In the genomic region with DNA sequence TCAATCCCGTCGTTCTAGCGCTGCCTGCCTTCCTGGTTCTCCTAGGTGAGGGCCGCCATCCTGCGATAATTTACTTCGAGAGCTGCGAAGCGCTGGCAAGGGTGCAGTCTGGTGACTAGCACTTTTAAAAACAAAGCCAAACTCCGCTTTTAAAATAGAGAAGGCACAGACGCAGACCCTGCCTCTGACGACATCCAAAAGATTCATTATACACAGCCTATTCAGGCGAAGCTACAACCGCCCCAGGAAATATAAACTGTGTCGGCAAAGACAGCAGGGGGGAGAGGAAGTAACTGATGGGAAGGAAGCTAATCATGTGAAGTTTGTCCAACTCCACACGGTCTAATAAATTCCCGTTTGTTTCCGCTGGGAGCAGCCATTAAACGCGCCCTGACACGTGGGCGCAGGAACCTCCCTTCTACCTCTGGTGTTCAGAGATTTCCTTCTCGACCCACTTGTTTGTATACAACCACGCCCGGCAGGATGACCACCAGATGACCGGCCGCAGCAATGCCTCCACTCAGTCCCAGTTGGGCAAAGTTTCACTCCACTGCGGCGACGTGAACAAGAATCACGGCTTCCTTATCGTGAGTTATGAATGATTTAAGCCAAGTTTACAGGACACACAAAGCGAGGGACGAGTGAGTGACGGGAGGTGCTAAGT, we compare ENCODE assay signal across 8 cellular contexts. TPM values are rescaled to one million over a fixed set of nuclear protein-coding genes. Genes with fewer than 3 reads are reported as not detected.
A peak's percentile ranks its signal among the peaks of the same experiment; 100 is the strongest.
DNase-seq lines count a peak whose midpoint lies in the region; ATAC-seq and TF ChIP-seq lines count a peak whose summit lies in the region.

No MANE protein-coding gene starts in this region.

- TF ChIP-seq CTCF in WI38 (IDR thresholded peaks at IDR 0.05; ENCODE audit: low read depth, low read length), result no peak
- no peak for TF ChIP-seq CTCF in fibroblast of the aortic adventitia (IDR thresholded peaks at IDR 0.05; ENCODE audit: insufficient read depth, low read length)

- H3K4me1 Mint-ChIP-seq in naive thymus-derived CD8-positive, alpha-beta T cell, result peaks cover 13 to 30% (median 21%) of the 10 kb centered on the region in 4 donors

- H3K4me3 Mint-ChIP-seq in naive thymus-derived CD8-positive, alpha-beta T cell, result peak overlapping the region; percentile 70 to 88 (median 82)

- peak overlapping the region in 2 of 10 donors; percentile 18 to 38 for H3K27ac Mint-ChIP-seq in naive thymus-derived CD8-positive, alpha-beta T cell

- peaks cover 28 to 58% (median 51%) of the 10 kb centered on the region in 5 donors for H3K27me3 Mint-ChIP-seq in naive thymus-derived CD8-positive, alpha-beta T cell

- ATAC-seq in naive thymus-derived CD8-positive, alpha-beta T cell, result peak in 1 of 2 donors; percentile 62
- ATAC-seq in GM21737 (IDR thresholded peaks at IDR 0.05; ENCODE audit: unreplicated experiment), result no peak
- ATAC-seq in HG03280 (IDR thresholded peaks at IDR 0.05; ENCODE audit: unreplicated experiment), result no peak

- peaks cover 0 to 4% (median 0%) of the 10 kb centered on the region in 9 donors for H3K9me3 Mint-ChIP-seq in naive thymus-derived CD8-positive, alpha-beta T cell

- peaks cover 0 to 2% (median 0%) of the 10 kb centered on the region in 3 donors for H3K36me3 Mint-ChIP-seq in naive thymus-derived CD8-positive, alpha-beta T cell

- peak overlapping the region; percentile 77 for H3K4me3 ChIP-seq in WI38 (ENCODE audit: low read depth, low read length)
- H3K4me3 ChIP-seq in fibroblast of the aortic adventitia (ENCODE audit: low read depth, low read length), result peak overlapping the region; percentile 92

- DNase-seq in Daoy (ENCODE audit: low read depth), result peak; percentile 88
- peak; percentile 59 to 68 for DNase-seq in Kasumi-1 (lab: John Stamatoyannopoulos, UW)
- DNase-seq in fibroblast of the aortic adventitia (ENCODE audit: low read depth), result peak; percentile 80
- peak in 1 of 10 donors; percentile 9 for DNase-seq in naive thymus-derived CD8-positive, alpha-beta T cell
- no peak for DNase-seq in activated gamma-delta T cell (lab: John Stamatoyannopoulos, UW)

- POLR2A ChIA-PET in naive thymus-derived CD8-positive, alpha-beta T cell (lab: Charles Lee), result no interaction called here

RNA-seq across cellular contexts. Expression of gene GNG12, which starts 1.3 kb away (rescaled TPM):
- total RNA-seq in Daoy (2014; rRNA removed; shearing (Covaris generic)), result 209 and 231 TPM in 2 replicates
- total RNA-seq in fibroblast of the aortic adventitia (ENCODE audit: low replicate concordance), result 91.1 and 455 TPM in 2 replicates
- not detected for total RNA-seq in naive thymus-derived CD8-positive, alpha-beta T cell
- not detected for polyA plus RNA-seq in naive thymus-derived CD8-positive, alpha-beta T cell

Comparison
In these comparisons a context has a peak if more than half of its experiments do, and no peak if none do; other contexts are left out.
1. RNA of gene GNG12, which starts 1.3 kb away (total RNA-seq): 91.1 to 455 TPM in fibroblast of the aortic adventitia and 209 to 231 TPM in Daoy; not detected in naive thymus-derived CD8-positive, alpha-beta T cell; every median in the first group is over 10 times any median in the second.